In the genomic region with DNA sequence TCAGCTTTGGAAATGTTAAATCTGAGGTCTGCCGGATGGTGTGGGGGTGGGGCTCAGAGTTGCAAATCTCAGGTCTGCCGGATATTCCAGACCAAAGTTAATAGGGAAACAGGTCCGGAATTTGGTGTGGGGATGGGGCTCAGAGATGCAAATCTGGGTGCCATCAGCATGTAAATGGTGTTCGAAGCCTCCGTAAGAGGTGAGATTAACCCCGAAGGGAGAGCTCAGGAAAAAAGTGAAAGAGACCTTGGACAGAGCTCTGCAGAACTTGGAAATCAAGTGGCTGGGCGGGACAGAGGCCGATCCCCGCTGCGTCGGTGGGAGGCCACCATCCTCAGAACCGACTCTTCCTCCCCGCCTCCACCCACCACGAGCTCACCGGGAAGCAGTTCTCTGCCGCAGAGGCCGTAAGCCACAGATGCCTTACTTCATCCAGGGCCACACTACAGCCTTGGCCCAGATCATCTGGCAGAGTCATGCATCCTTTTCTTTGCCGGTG, we compare ENCODE assay signal across 8 cellular contexts. TPM values are rescaled to one million over a fixed set of nuclear protein-coding genes. Genes with fewer than 3 reads are reported as not detected.
DNase-seq lines count a peak whose midpoint lies in the region; ATAC-seq, FAIRE-seq and TF ChIP-seq lines count a peak whose summit lies in the region.

No MANE protein-coding gene starts in this region.

- peak; percentile 67 for FAIRE-seq in endothelial cell of umbilical vein (lab: Jason Lieb, UNC)

- dilution Hi-C loops in endothelial cell of umbilical vein (cut with MboI; ENCODE audit: extremely low pct_ligation_motif_present, low sequenced_read_pairs): no loop called here

- peaks cover 37% of the 10 kb centered on the region for H3K4me1 Mint-ChIP-seq in mesothelial cell of epicardium

- WGBS in thyroid gland, 2 donors: 1 to 3% methylated on average over 18 of the region's 18 CpGs

- no peaks in the 10 kb centered on the region for H3K36me3 Mint-ChIP-seq in mesothelial cell of epicardium

- ATAC-seq in HG02970 (IDR thresholded peaks at IDR 0.05; ENCODE audit: low FRiP score, unreplicated experiment): no peak

- H3K9me3 ChIP-seq in A673 (ENCODE audit: low read depth, low read length, poor library complexity, severe bottlenecking) (no peaks in the 10 kb centered on the region), HUES48 (ENCODE audit: control insufficient read depth, insufficient read depth, low read length) (no peaks in the 10 kb centered on the region), endothelial cell of umbilical vein (replicated peaks; ENCODE audit: control insufficient read depth, insufficient read depth, low read length) (no peaks in the 10 kb centered on the region), thyroid gland (no peaks in the 10 kb centered on the region)

- peak overlapping the region; percentile 88 for H3K4me3 Mint-ChIP-seq in mesothelial cell of epicardium

- no peaks in the 10 kb centered on the region for H3K9me1 ChIP-seq in endothelial cell of umbilical vein (replicated peaks; ENCODE audit: control insufficient read depth, extremely low read depth, insufficient read depth, low read length)

- H3K36me3 ChIP-seq in A673 (ENCODE audit: insufficient read depth, low read length, poor library complexity, severe bottlenecking) (no peaks in the 10 kb centered on the region), HUES48 (ENCODE audit: control insufficient read depth, insufficient read depth, low read length) (0 out of 2 replicates have a peak, but pooled peaks cover 7% of the 10 kb centered on the region), endothelial cell of umbilical vein (ENCODE audit: control insufficient read depth in 2 of 2, extremely low read depth in 1 of 2, insufficient read depth in 2 of 2, low read length in 2 of 2) (peaks cover 0 to 2% of the 10 kb centered on the region in 2 experiments), thyroid gland (no peaks in the 10 kb centered on the region)

- no peaks in the 10 kb centered on the region for H4K20me1 ChIP-seq in endothelial cell of umbilical vein (replicated peaks; ENCODE audit: control insufficient read depth, extremely low read depth, insufficient read depth, low read length)

- TF ChIP-seq CTCF in A673 (conservative IDR thresholded peaks at IDR 0.05; ENCODE audit: low read depth, low read length): no peak
- TF ChIP-seq CTCF in WI38 (IDR thresholded peaks at IDR 0.05; ENCODE audit: low read depth, low read length): no peak
- TF ChIP-seq CTCF in endothelial cell of umbilical vein (IDR thresholded peaks at IDR 0.05; ENCODE audit: extremely low read depth in 1 of 2, insufficient read depth in 1 of 2, low read depth in 1 of 2, low read length in 2 of 2): no peak
- no peak for TF ChIP-seq CTCF in mesothelial cell of epicardium (IDR thresholded peaks at IDR 0.05; ENCODE audit: unreplicated experiment)
- TF ChIP-seq CTCF in thyroid gland (IDR thresholded peaks at IDR 0.05): no peak

- H3K27me3 Mint-ChIP-seq in mesothelial cell of epicardium (ENCODE audit: low read depth): peaks cover 33% of the 10 kb centered on the region

- peak overlapping the region; percentile 96 for H3K4me2 ChIP-seq in endothelial cell of umbilical vein (ENCODE audit: insufficient read depth, low read length)

- H3K27ac Mint-ChIP-seq in mesothelial cell of epicardium: peak overlapping the region; percentile 92

- peak overlapping the region; percentile 71 for H3K4me3 ChIP-seq in A673 (ENCODE audit: low read depth, low read length, poor library complexity, severe bottlenecking)
- H3K4me3 ChIP-seq in HUES48 (ENCODE audit: low read depth, low read length): peak overlapping the region; percentile 75
- H3K4me3 ChIP-seq in WI38 (ENCODE audit: low read depth, low read length): peak overlapping the region; percentile 81
- peak overlapping the region; percentile 25 to 74 (median 26) for H3K4me3 ChIP-seq in endothelial cell of umbilical vein (replicated peaks in 1 of 3; ENCODE audit: insufficient read depth in 1 of 3, low read depth in 1 of 3, low read length in 3 of 3)
- peak overlapping the region; percentile 9 to 73 (median 70) for H3K4me3 ChIP-seq in thyroid gland (replicated peaks in 1 of 3)

- TF ChIP-seq POLR2A in endothelial cell of umbilical vein (IDR thresholded peaks at IDR 0.05; ENCODE audit: low read depth, low read length): no peak
- TF ChIP-seq POLR2A in thyroid gland (IDR thresholded peaks at IDR 0.05): peak in 1 of 2 donors; percentile 52

- peaks cover 23% of the 10 kb centered on the region for H3K79me2 ChIP-seq in endothelial cell of umbilical vein (ENCODE audit: control insufficient read depth, insufficient read depth, low read length)

- H3K9me3 Mint-ChIP-seq in mesothelial cell of epicardium: no peaks in the 10 kb centered on the region

- H3K27me3 ChIP-seq in A673 (replicated peaks; ENCODE audit: insufficient read depth, low read depth, low read length, poor library complexity): no peaks in the 10 kb centered on the region
- no peaks in the 10 kb centered on the region for H3K27me3 ChIP-seq in HUES48 (ENCODE audit: control insufficient read depth, insufficient read depth, low read length)
- H3K27me3 ChIP-seq in endothelial cell of umbilical vein (ENCODE audit: control insufficient read depth in 2 of 2, insufficient read depth in 2 of 2, low read length in 2 of 2): peaks cover 38 to 40% of the 10 kb centered on the region in 2 experiments
- H3K27me3 ChIP-seq in thyroid gland: no peaks in the 10 kb centered on the region

- peaks cover 6% of the 10 kb centered on the region for H3K4me1 ChIP-seq in A673 (ENCODE audit: insufficient read depth, low read length, poor library complexity, severe bottlenecking)
- peaks cover 41% of the 10 kb centered on the region for H3K4me1 ChIP-seq in HUES48 (ENCODE audit: control insufficient read depth, insufficient read depth, low read length)
- H3K4me1 ChIP-seq in endothelial cell of umbilical vein (ENCODE audit: control insufficient read depth, extremely low read depth, insufficient read depth, low read length): peaks cover 24% of the 10 kb centered on the region
- peaks cover 15% of the 10 kb centered on the region in 2 donors for H3K4me1 ChIP-seq in thyroid gland

- peak; percentile 36 for DNase-seq in A673 (ENCODE audit: low spot score)
- DNase-seq in endothelial cell of umbilical vein (ENCODE audit: low read depth, low spot score): peak; percentile 48
- DNase-seq in mesothelial cell of epicardium (ENCODE audit: low spot score in 2 of 2, unreplicated experiment in 2 of 2): peak; percentile 30 to 51
- peak; percentile 77 for DNase-seq in thyroid gland
- no peak for DNase-seq in GDM1 (lab: John Stamatoyannopoulos, UW)

- intact Hi-C loops in A673 (cut with micrococcal nuclease; ENCODE audit: unreplicated experiment) (no loop called here), endothelial cell of umbilical vein (cut with micrococcal nuclease) (loop anchor here (2.0 to 5.0 kb wide), 2 partner anchors 177 to 189 kb away; partner anchors contain the start of genes BEND7 and MCM10), thyroid gland (cut with DNase I) (no loop called here)

- H3K9ac ChIP-seq in HUES48 (ENCODE audit: low read depth, low read length) (peak overlapping the region; percentile 80), endothelial cell of umbilical vein (replicated peaks; ENCODE audit: extremely low read depth, insufficient read depth, low read length) (no peak overlapping the region)

- BruUV-seq in A673 (replicated peaks; lab: Mats Ljungman, UMichigan) (no TSS peak), endothelial cell of umbilical vein (replicated peaks; lab: Mats Ljungman, UMichigan) (no TSS peak)

- CTCF ChIA-PET in A673 (lab: Charles Lee) (no interaction called here), endothelial cell of umbilical vein (lab: Charles Lee) (interaction anchor here (0.7 to 3.0 kb wide), 7 partner anchors 22 to 236 kb away, joined by 3 to 12 read pairs (median 7); partner anchors contain the start of genes PHYH and PRPF18)

- no peak overlapping the region for H2AFZ ChIP-seq in endothelial cell of umbilical vein (ENCODE audit: low read depth, low read length)

- POLR2A ChIA-PET in A673 (lab: Charles Lee; ENCODE audit: low non-redundant PET) (interaction anchor here (0.7 kb wide), 2 partner anchors 104 to 422 kb away, joined by 4 read pairs; no protein-coding TSS in a partner anchor), endothelial cell of umbilical vein (lab: Charles Lee) (no interaction called here)

- H3K27ac ChIP-seq in A673 (ENCODE audit: low read depth, low read length, poor library complexity, severe bottlenecking): no peak overlapping the region
- H3K27ac ChIP-seq in HUES48 (ENCODE audit: low read depth, low read length): peak overlapping the region; percentile 100
- H3K27ac ChIP-seq in endothelial cell of umbilical vein (ENCODE audit: insufficient read depth, low read depth, low read length): no peak overlapping the region
- H3K27ac ChIP-seq in thyroid gland: peak overlapping the region in 2 of 3 donors; percentile 68 to 91

TF ChIP-seq in endothelial cell of umbilical vein, 7 proteins besides CTCF, POLR2A, EP300 and RAD21:
- peak; percentile 60 for TF ChIP-seq EZH2 (IDR thresholded peaks at IDR 0.05; ENCODE audit: borderline replicate concordance, low read depth, low read length, severe bottlenecking)
- TF ChIP-seq FOS (IDR thresholded peaks at IDR 0.05; ENCODE audit: borderline replicate concordance, insufficient read depth, low read length): no peak

RNA-seq across cellular contexts. Expression of gene SEPHS1, which starts 1.7 kb away (rescaled TPM):
- total RNA-seq in A673 (2021) (111 and 124 TPM in 2 replicates), endothelial cell of umbilical vein (55.4 and 59.9 TPM in 2 replicates), mesothelial cell of epicardium (80.4 to 87.2 TPM (median 85.0 TPM) in 3 replicates), thyroid gland (10 to 100 TPM; 60.0 to 85.6 (median 68.1) TPM)
- polyA plus RNA-seq in endothelial cell of umbilical vein: 31.6 and 40.6 TPM in 2 replicates
- 45.6 and 53.1 TPM in 2 replicates for polyA plus RNA-seq in endothelial cell of umbilical vein (2011; cell fraction: cytosol; rRNA removed)
- polyA plus RNA-seq in endothelial cell of umbilical vein (2011; cell fraction: nucleus; rRNA removed): 37.9 and 41.7 TPM in 2 replicates
- 52.0 and 64.4 TPM in 2 replicates for polyA plus RNA-seq in endothelial cell of umbilical vein (2012)
- 80.5 and 82.6 TPM in 2 replicates for polyA minus RNA-seq in endothelial cell of umbilical vein
- 46.8 TPM for polyA minus RNA-seq in endothelial cell of umbilical vein (2011; cell fraction: cytosol; rRNA and poly(A)+ RNA removed)
- polyA minus RNA-seq in endothelial cell of umbilical vein (2011; cell fraction: nucleus; rRNA and poly(A)+ RNA removed): 19.1 and 25.1 TPM in 2 replicates

RNA-seq across cellular contexts. Expression of gene PHYH, which starts 50.0 kb away (rescaled TPM):
- total RNA-seq in A673 (2021): 5.1 and 8.6 TPM in 2 replicates
- total RNA-seq in endothelial cell of umbilical vein: 9.4 and 9.8 TPM in 2 replicates
- polyA plus RNA-seq in endothelial cell of umbilical vein: 4.7 and 5.6 TPM in 2 replicates
- 5.4 and 7.2 TPM in 2 replicates for polyA plus RNA-seq in endothelial cell of umbilical vein (2011; cell fraction: cytosol; rRNA removed)
- polyA plus RNA-seq in endothelial cell of umbilical vein (2011; cell fraction: nucleus; rRNA removed): 10.4 and 13.0 TPM in 2 replicates
- 13.1 and 14.5 TPM in 2 replicates for polyA plus RNA-seq in endothelial cell of umbilical vein (2012)
- polyA minus RNA-seq in endothelial cell of umbilical vein: 2.5 and 4.5 TPM in 2 replicates
- 3.2 TPM for polyA minus RNA-seq in endothelial cell of umbilical vein (2011; cell fraction: cytosol; rRNA and poly(A)+ RNA removed)
- 2.0 and 3.0 TPM in 2 replicates for polyA minus RNA-seq in endothelial cell of umbilical vein (2011; cell fraction: nucleus; rRNA and poly(A)+ RNA removed)
- 12.0 to 13.2 TPM (median 12.6 TPM) in 3 replicates for total RNA-seq in mesothelial cell of epicardium
- 10 to 100 TPM; 48.5 to 86.8 (median 71.4) TPM for total RNA-seq in thyroid gland

Comparison
In these comparisons a context has a peak if more than half of its experiments do, and no peak if none do; other contexts are left out.
1. H3K27ac ChIP-seq: peak in HUES48 (single experiment) and thyroid gland (2 of 3); none in A673 (single experiment) and endothelial cell of umbilical vein (single experiment).
2. H3K4me3 ChIP-seq: peak in every context shown above with its lines; median percentile 81 in WI38; 75 in HUES48; 71 in A673; 70 in thyroid gland; 26 in endothelial cell of umbilical vein.